Comparison of ENCODE assay signal across 10 cellular contexts in the genomic region with DNA sequence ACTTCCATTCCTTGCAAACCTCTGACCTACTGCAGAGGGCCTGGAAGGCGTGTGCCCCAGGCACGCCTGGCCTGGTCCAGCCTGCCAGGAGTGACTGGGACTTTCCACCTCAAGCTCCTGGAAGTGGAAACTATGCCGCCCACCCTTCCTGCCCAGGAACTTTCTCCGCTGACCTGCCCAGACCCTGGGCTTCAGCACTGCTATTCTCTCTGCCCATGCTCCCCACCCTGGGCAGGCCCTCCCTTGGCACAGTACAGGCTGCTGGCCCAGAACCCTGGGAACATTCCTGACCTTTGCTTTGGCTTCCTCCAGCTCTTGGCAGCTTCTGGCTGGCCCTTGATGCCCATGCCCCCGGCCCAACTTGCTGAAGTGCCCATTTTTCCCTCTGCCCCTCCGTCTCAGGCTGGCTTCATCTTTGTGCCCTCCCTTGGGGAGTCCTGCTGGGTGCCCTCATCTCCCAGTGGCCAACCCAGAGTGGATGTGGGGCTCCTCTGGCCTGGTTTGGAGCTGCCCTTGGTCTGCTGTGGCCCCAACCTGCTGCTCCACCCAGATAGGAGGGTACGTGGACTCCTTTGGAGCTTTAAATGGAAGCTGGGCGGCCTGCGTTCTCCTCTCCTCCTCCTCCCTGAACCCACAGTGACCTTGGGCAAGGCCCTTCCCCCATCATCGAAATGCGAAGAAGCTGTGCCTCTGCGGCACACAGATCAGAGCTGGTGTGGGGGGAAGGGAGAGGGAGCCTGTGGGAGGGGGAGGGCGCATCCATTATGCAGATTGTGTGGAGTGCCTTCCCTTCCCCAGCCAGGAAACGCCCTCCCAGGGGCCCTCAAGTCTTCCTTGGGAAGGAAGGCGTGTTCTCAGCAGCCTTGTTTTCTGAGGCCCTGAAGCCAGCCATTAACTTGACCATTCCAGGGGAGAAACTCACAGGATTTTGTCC. TPM values are rescaled to one million over a fixed set of nuclear protein-coding genes. Genes with fewer than 3 reads are reported as not detected.
DNase-seq lines count a peak whose midpoint lies in the region; ATAC-seq and TF ChIP-seq lines count a peak whose summit lies in the region.
"Had no signal": no experiment of that assay in that cellular context is flagged by ENCODE, and none has a peak within 500 bp of the region (broad histone marks: within the 10 kb centered on the region; RNA-seq: fewer than 3 reads in every experiment).

No MANE protein-coding gene starts in this region.

- H3K4me1 ChIP-seq in A673 (ENCODE audit: insufficient read depth, low read length, poor library complexity, severe bottlenecking), result peaks cover 25% of the 10 kb centered on the region
- peaks cover 0 to 52% of the 10 kb centered on the region in 2 donors for H3K4me1 ChIP-seq in right atrium auricular region
- H3K4me1 ChIP-seq in osteoblast (ENCODE audit: insufficient read depth, low read length), result peaks cover 12% of the 10 kb centered on the region

- no peak overlapping the region for H3K4me2 ChIP-seq in osteoblast (ENCODE audit: insufficient read depth, low read length)

- peak overlapping the region; percentile 84 for H2AFZ ChIP-seq in osteoblast (ENCODE audit: low read length)

- DNase-seq in A673 (ENCODE audit: low spot score) (peak; percentile 71), amniotic epithelial cell (ENCODE audit: low read depth) (peak; percentile 97), right atrium auricular region (ENCODE audit: low spot score) (no peak), osteoblast (ENCODE audit: insufficient read length, low spot score, missing footprints) (peak; percentile 62), cortex of kidney (lab: John Stamatoyannopoulos, UW) (no peak), AG08395 (ENCODE audit: low spot score) (no peak)
- no peak for DNase-seq in stimulated activated CD4-positive, alpha-beta T cell treated with anti-CD3 and anti-CD28 coated beads, Interleukin-4, amount 100 ng/mL, for 4 hours
- DNase-seq: activated CD4-positive, alpha-beta T cell treated with anti-CD3 and anti-CD28 coated beads, Interleukin-2, amount 10 ng/mL, durations not matched to agents 7 days and 5 days; effector CD8-positive, alpha-beta T cell had no signal

- BruUV-seq in A673 (replicated peaks; lab: Mats Ljungman, UMichigan), result no TSS peak

- CTCF ChIA-PET in A673 (lab: Charles Lee), result interaction anchor here (0.6 kb wide), 1 partner anchor 12 kb away, joined by 7 read pairs; no protein-coding TSS in a partner anchor

- TF ChIP-seq CTCF in A673 (conservative IDR thresholded peaks at IDR 0.05; ENCODE audit: low read depth, low read length), result no peak
- no peak for TF ChIP-seq CTCF in right atrium auricular region (IDR thresholded peaks at IDR 0.05)
- no peak for TF ChIP-seq CTCF in osteoblast (IDR thresholded peaks at IDR 0.05; ENCODE audit: extremely low read depth, low read depth, low read length)

- POLR2A ChIA-PET in A673 (lab: Charles Lee; ENCODE audit: low non-redundant PET), result no interaction called here

- H3K27ac ChIP-seq in A673 (ENCODE audit: low read depth, low read length, poor library complexity, severe bottlenecking), result peak overlapping the region; percentile 75
- H3K27ac ChIP-seq in right atrium auricular region, result peak overlapping the region; percentile 79 to 80
- H3K27ac ChIP-seq in osteoblast (ENCODE audit: low read depth, low read length), result no peak overlapping the region

- no peaks in the 10 kb centered on the region for H3K27me3 ChIP-seq in A673 (replicated peaks; ENCODE audit: insufficient read depth, low read depth, low read length, poor library complexity)
- H3K27me3 ChIP-seq in right atrium auricular region, result no peaks in the 10 kb centered on the region
- no peaks in the 10 kb centered on the region for H3K27me3 ChIP-seq in osteoblast (ENCODE audit: insufficient read depth, low read length)

- intact Hi-C loops in A673 (cut with micrococcal nuclease; ENCODE audit: unreplicated experiment), result no loop called here

- H3K4me3 ChIP-seq in A673 (ENCODE audit: low read depth, low read length, poor library complexity, severe bottlenecking) (no peak overlapping the region), right atrium auricular region (peak overlapping the region; percentile 40 to 50), osteoblast (ENCODE audit: insufficient read depth, low read length) (no peak overlapping the region)

- no peak for ATAC-seq in HG03521 (IDR thresholded peaks at IDR 0.05; ENCODE audit: unreplicated experiment)

- H3K79me2 ChIP-seq in osteoblast (ENCODE audit: insufficient read depth, low read length), result no peaks in the 10 kb centered on the region

- H3K9me3 ChIP-seq in A673 (ENCODE audit: low read depth, low read length, poor library complexity, severe bottlenecking), result no peaks in the 10 kb centered on the region
- no peaks in the 10 kb centered on the region for H3K9me3 ChIP-seq in right atrium auricular region
- no peaks in the 10 kb centered on the region for H3K9me3 ChIP-seq in osteoblast (ENCODE audit: low read depth, low read length)

- no peaks in the 10 kb centered on the region for H4K20me1 ChIP-seq in osteoblast (ENCODE audit: insufficient read depth, low read length)

- no peaks in the 10 kb centered on the region for H3K36me3 ChIP-seq in A673 (ENCODE audit: insufficient read depth, low read length, poor library complexity, severe bottlenecking)
- H3K36me3 ChIP-seq in right atrium auricular region, result no peaks in the 10 kb centered on the region
- no peaks in the 10 kb centered on the region for H3K36me3 ChIP-seq in osteoblast (ENCODE audit: insufficient read depth, low read length)

RNA-seq across cellular contexts. Expression of gene MMRN2, which starts 3.4 kb away (rescaled TPM):
- 0.09 TPM in 1 of 2 replicates, not detected in the other for total RNA-seq in A673 (2021)
- 10 to 100 TPM; 57.0 to 81.3 TPM for total RNA-seq in right atrium auricular region
- total RNA-seq in osteoblast, result 1.1 and 3.5 TPM in 2 replicates
- total RNA-seq: activated CD4-positive, alpha-beta T cell treated with anti-CD3 and anti-CD28 coated beads, Interleukin-2, amount 10 ng/mL, durations not matched to agents 7 days and 5 days had no signal

RNA-seq across cellular contexts. Expression of gene SNCG, which starts 4.4 kb away (rescaled TPM):
- total RNA-seq in A673 (2021), result not detected in 2 replicates
- 10 to 100 TPM; 20.9 to 33.8 TPM for total RNA-seq in right atrium auricular region
- 0.36 and 2.4 TPM in 2 replicates for total RNA-seq in osteoblast
- total RNA-seq: activated CD4-positive, alpha-beta T cell treated with anti-CD3 and anti-CD28 coated beads, Interleukin-2, amount 10 ng/mL, durations not matched to agents 7 days and 5 days had no signal

RNA-seq across cellular contexts. Expression of gene ADIRF, which starts 14.3 kb away (rescaled TPM):
- total RNA-seq in A673 (2021) (not detected in 2 replicates), right atrium auricular region (100 to 1,000 TPM in 1 of 2 donors, 10 to 100 TPM in 1; 67.8 to 195 TPM), osteoblast (11.9 and 18.3 TPM in 2 replicates)
- total RNA-seq: activated CD4-positive, alpha-beta T cell treated with anti-CD3 and anti-CD28 coated beads, Interleukin-2, amount 10 ng/mL, durations not matched to agents 7 days and 5 days had no signal

Comparison
In these comparisons a context has a peak if more than half of its experiments do, and no peak if none do; other contexts are left out.
1. DNase-seq: peak in A673 (single experiment), amniotic epithelial cell (single experiment) and osteoblast (single experiment); none in right atrium auricular region (single experiment), stimulated activated CD4-positive, alpha-beta T cell treated with anti-CD3 and anti-CD28 coated beads, Interleukin-4, amount 100 ng/mL, for 4 hours (0 of 2), cortex of kidney (single experiment) and AG08395 (single experiment).
2. H3K4me3 ChIP-seq: peak in right atrium auricular region (2 of 2); none in A673 (single experiment) and osteoblast (single experiment).
3. RNA of gene MMRN2, which starts 3.4 kb away (total RNA-seq): 57.0 to 81.3 TPM in right atrium auricular region; 1.1 to 3.5 TPM in osteoblast and 0.09 TPM in A673; every median in the first group is over 10 times any median in the second.